In genomic region chr1:40096977-40097782, GRCh38 we compare ENCODE assay signal across 8 cellular contexts.
DNase-seq lines count a peak whose midpoint lies in the region; ATAC-seq and TF ChIP-seq lines count a peak whose summit lies in the region.

Gene PPT1 (minus strand): TSS chr1:40097252. CDS start chr1:40097238, 14 bp downstream.

- H3K9me3 ChIP-seq in RWPE2 (ENCODE audit: severe bottlenecking): no peaks in the 10 kb centered on the region

- H3K9me3 Mint-ChIP-seq in nephron progenitor cell: peaks cover 5% of the 10 kb centered on the region
- peaks cover 1% of the 10 kb centered on the region for H3K9me3 Mint-ChIP-seq in stimulated activated naive CD8-positive, alpha-beta T cell treated with anti-CD3 and anti-CD28 coated beads, Interleukin-15, Interleukin-2, amounts not matched to agents 100 ng/mL and 50 ng/mL, for 24 hours

- H3K4me3 Mint-ChIP-seq in nephron progenitor cell: peak within 1 kb of the TSS; percentile 99
- H3K4me3 Mint-ChIP-seq in stimulated activated naive CD8-positive, alpha-beta T cell treated with anti-CD3 and anti-CD28 coated beads, Interleukin-15, Interleukin-2, amounts not matched to agents 100 ng/mL and 50 ng/mL, for 24 hours: peak within 1 kb of the TSS; percentile 92

- H3K4me1 Mint-ChIP-seq in nephron progenitor cell: peaks cover 28% of the 10 kb centered on the region
- H3K4me1 Mint-ChIP-seq in stimulated activated naive CD8-positive, alpha-beta T cell treated with anti-CD3 and anti-CD28 coated beads, Interleukin-15, Interleukin-2, amounts not matched to agents 100 ng/mL and 50 ng/mL, for 24 hours (ENCODE audit: low read depth): peaks cover 30% of the 10 kb centered on the region

- H3K4me3 ChIP-seq in RWPE2 (ENCODE audit: severe bottlenecking): peak within 1 kb of the TSS; percentile 72

- H3K27ac Mint-ChIP-seq in nephron progenitor cell: peak within 1 kb of the TSS; percentile 75
- peak within 1 kb of the TSS; percentile 89 for H3K27ac Mint-ChIP-seq in stimulated activated naive CD8-positive, alpha-beta T cell treated with anti-CD3 and anti-CD28 coated beads, Interleukin-15, Interleukin-2, amounts not matched to agents 100 ng/mL and 50 ng/mL, for 24 hours

- H3K4me1 ChIP-seq in RWPE2 (ENCODE audit: insufficient read depth, poor library complexity, severe bottlenecking): peaks cover 10% of the 10 kb centered on the region

- H3K27me3 Mint-ChIP-seq in nephron progenitor cell (ENCODE audit: low read depth, poor library complexity): peaks cover 26% of the 10 kb centered on the region
- no peaks in the 10 kb centered on the region for H3K27me3 Mint-ChIP-seq in stimulated activated naive CD8-positive, alpha-beta T cell treated with anti-CD3 and anti-CD28 coated beads, Interleukin-15, Interleukin-2, amounts not matched to agents 100 ng/mL and 50 ng/mL, for 24 hours

- peak; percentile 93 for ATAC-seq in GM21390 (IDR thresholded peaks at IDR 0.05; ENCODE audit: unreplicated experiment)
- ATAC-seq in RWPE2 (ENCODE audit: low read depth): peak; percentile 97

- TF ChIP-seq CTCF in RWPE2 (IDR thresholded peaks at IDR 0.05; ENCODE audit: poor library complexity, severe bottlenecking): peak; percentile 21
- TF ChIP-seq CTCF in nephron progenitor cell (IDR thresholded peaks at IDR 0.05): no peak

- H3K36me3 Mint-ChIP-seq in nephron progenitor cell (ENCODE audit: low read depth): peaks cover 20% of the 10 kb centered on the region
- H3K36me3 Mint-ChIP-seq in stimulated activated naive CD8-positive, alpha-beta T cell treated with anti-CD3 and anti-CD28 coated beads, Interleukin-15, Interleukin-2, amounts not matched to agents 100 ng/mL and 50 ng/mL, for 24 hours (ENCODE audit: low read depth): peaks cover 19% of the 10 kb centered on the region

- DNase-seq in COR-L47 (lab: John Stamatoyannopoulos, UW): peak; percentile 100
- peak; percentile 77 for DNase-seq in KBM-7
- DNase-seq in RWPE2 (ENCODE audit: low spot score): peak; percentile 79
- peak; percentile 76 for DNase-seq in activated effector memory CD4-positive, alpha-beta T cell treated with Interleukin-2 at 50 U/mL for 16 hours
- DNase-seq in fibroblast of the conjunctiva (ENCODE audit: low read depth): peak; percentile 22
- DNase-seq in nephron progenitor cell: peak; percentile 82

- H3K27me3 ChIP-seq in RWPE2 (ENCODE audit: insufficient read depth, poor library complexity, severe bottlenecking): no peaks in the 10 kb centered on the region

- in situ Hi-C loops in KBM-7 (cut with MboI; ENCODE audit: low pct_unique_long_range_greater_than_20kb, low sequenced_read_pairs): no loop called here

- H3K36me3 ChIP-seq in RWPE2 (ENCODE audit: low read depth): no peaks in the 10 kb centered on the region; the same call in 1 of the 2 replicates

- H3K27ac ChIP-seq in RWPE2 (ENCODE audit: poor library complexity, severe bottlenecking): no peak within 1 kb of the TSS

Comparison
In these comparisons a context has a peak if more than half of its experiments do, and no peak if none do; other contexts are left out.
1. DNase-seq: peak in every context shown above with its lines; median percentile 100 in COR-L47; 82 in nephron progenitor cell; 79 in RWPE2; 77 in KBM-7; 76 in activated effector memory CD4-positive, alpha-beta T cell treated with Interleukin-2 at 50 U/mL for 16 hours; 22 in fibroblast of the conjunctiva.